ENCODE assay signal across 10 cellular contexts in the genomic region with DNA sequence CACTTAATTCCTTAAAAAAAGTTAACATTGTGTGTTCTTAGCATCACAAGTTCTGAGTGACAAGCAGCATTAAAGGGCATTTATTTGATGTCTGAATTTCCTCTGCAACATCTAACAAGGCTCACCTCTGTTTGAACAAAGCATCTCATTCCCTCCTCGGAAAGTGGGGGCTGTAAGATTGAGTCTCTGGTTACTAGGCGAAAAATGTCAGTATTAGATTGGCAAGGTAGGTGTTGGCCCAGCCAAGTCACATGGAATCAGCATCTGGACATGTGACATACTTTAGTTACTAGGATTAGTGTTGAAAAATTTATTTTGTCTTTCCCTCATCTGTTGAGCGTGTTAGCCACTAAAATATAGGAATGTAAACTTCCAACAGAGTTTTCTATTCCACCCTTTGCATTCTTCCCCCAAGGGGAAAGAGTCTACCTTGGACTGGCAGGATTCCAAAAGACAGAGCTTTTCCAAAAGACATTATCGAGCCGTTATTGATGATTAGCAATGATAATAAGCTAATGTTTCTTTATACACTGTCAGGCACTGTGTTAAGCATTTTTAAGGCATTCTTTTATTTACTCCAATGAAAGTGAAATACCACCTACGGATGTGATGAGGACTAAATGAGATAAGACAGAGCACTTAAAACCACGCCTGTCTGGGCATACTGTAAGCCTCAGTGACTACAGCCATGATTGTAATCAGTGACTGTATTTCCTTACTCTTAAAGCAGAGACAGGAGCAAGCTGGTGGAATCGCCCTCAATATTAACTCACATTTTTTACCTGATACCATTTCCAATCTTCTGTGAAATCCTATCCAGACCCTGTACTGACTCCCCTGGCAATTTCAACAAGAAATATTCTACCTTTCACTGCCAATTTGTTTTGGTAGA.
A peak's percentile ranks its signal among the peaks of the same experiment; 100 is the strongest.
DNase-seq lines count a peak whose midpoint lies in the region; ATAC-seq, FAIRE-seq and TF ChIP-seq lines count a peak whose summit lies in the region.
"Had no signal": no experiment of that assay in that cellular context is flagged by ENCODE, and none has a peak within 500 bp of the region (broad histone marks: within the 10 kb centered on the region; RNA-seq: fewer than 3 reads in every experiment).

No MANE protein-coding gene starts in this region.

- in situ Hi-C loops in GM13976 (cut with MboI; ENCODE audit: low sequenced_read_pairs, unreplicated experiment), result no loop called here

- intact Hi-C loops in natural killer cell (cut with micrococcal nuclease), result no loop called here
- intact Hi-C loops in Right ventricle myocardium inferior (cut with DNase I), result no loop called here

- no peaks in the 10 kb centered on the region for H3K9me3 Mint-ChIP-seq in activated naive CD8-positive, alpha-beta T cell (ENCODE audit: low read depth)
- no peaks in the 10 kb centered on the region for H3K9me3 Mint-ChIP-seq in natural killer cell

- no peak for TF ChIP-seq CTCF in natural killer cell (IDR thresholded peaks at IDR 0.05)
- TF ChIP-seq CTCF in GM13976 (IDR thresholded peaks at IDR 0.05; ENCODE audit: borderline replicate concordance, control extremely low read depth, extremely low read depth, insufficient read depth, missing control alignments), result no peak

- H3K36me3 Mint-ChIP-seq in activated naive CD8-positive, alpha-beta T cell, result no peaks in the 10 kb centered on the region
- H3K36me3 Mint-ChIP-seq in natural killer cell, result no peaks in the 10 kb centered on the region
- H3K36me3 Mint-ChIP-seq: neural progenitor cell had no signal

- H3K4me1 Mint-ChIP-seq in activated naive CD8-positive, alpha-beta T cell (ENCODE audit: low read depth), result peaks cover 16% of the 10 kb centered on the region
- peaks cover 9 to 14% of the 10 kb centered on the region in 2 donors for H3K4me1 Mint-ChIP-seq in natural killer cell
- H3K4me1 Mint-ChIP-seq: neural progenitor cell had no signal

- peak overlapping the region; percentile 33 for H3K4me3 Mint-ChIP-seq in activated naive CD8-positive, alpha-beta T cell
- peak overlapping the region; percentile 51 for H3K4me3 Mint-ChIP-seq in natural killer cell
- H3K4me3 Mint-ChIP-seq: neural progenitor cell had no signal

- H3K27me3 Mint-ChIP-seq in activated naive CD8-positive, alpha-beta T cell, result no peaks in the 10 kb centered on the region
- H3K27me3 Mint-ChIP-seq in natural killer cell (ENCODE audit: low read depth in 2 of 2), result peaks cover 0 to 9% of the 10 kb centered on the region in 2 donors

- no peak for DNase-seq in GM18507 (ENCODE audit: extremely low spot score, insufficient read length, low read depth)
- no peak for DNase-seq in natural killer cell
- no peak for DNase-seq in NCI-H2029 treated with DMSO at 0.1 percent for 48 hours (lab: John Stamatoyannopoulos, UW)
- DNase-seq in NCI-H2081 treated with DMSO at 0.1 percent for 48 hours (lab: John Stamatoyannopoulos, UW), result no peak
- DNase-seq in GM13976 (ENCODE audit: low spot score), result no peak
- DNase-seq in Right ventricle myocardium inferior (ENCODE audit: missing footprints), result no peak

- peak; percentile 71 for FAIRE-seq in GM18507 (lab: Jason Lieb, UNC)
- FAIRE-seq: HTR-8/SVneo had no signal

- ATAC-seq in HG02885 (IDR thresholded peaks at IDR 0.05; ENCODE audit: poor library complexity, unreplicated experiment) (peak; percentile 63), natural killer cell (peak in 2 of 3 donors; percentile 29 to 64), Right ventricle myocardium inferior (no peak)

- peak overlapping the region; percentile 69 for H3K27ac Mint-ChIP-seq in activated naive CD8-positive, alpha-beta T cell
- H3K27ac Mint-ChIP-seq in natural killer cell, result no peak overlapping the region
- H3K27ac Mint-ChIP-seq: neural progenitor cell had no signal
